Comparison of ENCODE assay signal across 26 cellular contexts in the genomic region with DNA sequence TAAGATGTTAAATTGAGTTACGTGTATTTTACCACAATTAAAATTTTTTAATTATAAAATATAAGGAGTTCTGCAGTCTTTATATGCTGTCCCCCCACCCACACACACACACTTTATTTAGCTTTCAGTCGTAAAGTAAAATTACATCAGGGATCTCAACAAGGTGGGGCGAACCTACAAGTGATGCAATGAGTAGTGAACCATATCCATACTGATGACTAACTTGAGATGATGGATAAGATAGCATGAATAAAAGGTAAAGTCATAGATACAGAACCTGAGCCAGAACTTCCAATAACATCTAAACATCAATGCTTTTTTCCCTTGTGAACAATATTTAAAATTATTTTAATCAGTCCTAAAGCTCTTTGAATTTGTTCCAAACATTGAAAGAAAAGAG.
"Had no signal": no experiment of that assay in that cellular context is flagged by ENCODE, and none has a peak within 500 bp of the region (broad histone marks: within the 10 kb centered on the region; RNA-seq: fewer than 3 reads in every experiment).

No MANE protein-coding gene starts in this region.

- DNase-seq: activated CD4-positive, alpha-beta memory T cell treated with anti-CD3 and anti-CD28 coated beads, Interleukin-2, amount 10 ng/mL, durations not matched to agents 7 days and 5 days; activated CD4-positive, alpha-beta T cell treated with anti-CD3 and anti-CD28 coated beads for 36 hours; activated CD4-positive, alpha-beta T cell treated with anti-CD3 and anti-CD28 coated beads, Interleukin-2, amount 50 U/mL, for 1 hour; activated T-cell treated with anti-CD3 and anti-CD28 coated beads for 4 hours; amygdala; caudate nucleus; MG63; MV-4-11; NCI-H1092 treated with DMSO at 0.1 percent for 48 hours; NCI-H1417 treated with DMSO at 0.1 percent for 48 hours; NCI-H1694; NCI-H2029; NCI-H2107; NCI-H2171 treated with DMSO at 0.1 percent for 48 hours; NCI-H345; NCI-H510A; NCI-H526 treated with DMSO at 0.1 percent for 48 hours; NCI-H82; SIG-M5; T-helper 17 cell; T-helper 9 cell had no signal

- H3K4me1 Mint-ChIP-seq: activated CD4-positive, alpha-beta memory T cell treated with anti-CD3 and anti-CD28 coated beads, Interleukin-2, amount 10 ng/mL, durations not matched to agents 7 days and 5 days; activated CD4-positive, alpha-beta T cell treated with anti-CD3 and anti-CD28 coated beads for 36 hours; brain; WTC11 had no signal

- H3K27ac ChIP-seq: KMS-11 had no signal

- H3K27me3 Mint-ChIP-seq: activated CD4-positive, alpha-beta memory T cell treated with anti-CD3 and anti-CD28 coated beads, Interleukin-2, amount 10 ng/mL, durations not matched to agents 7 days and 5 days; activated CD4-positive, alpha-beta T cell treated with anti-CD3 and anti-CD28 coated beads for 36 hours; activated naive CD4-positive, alpha-beta T cell treated with anti-CD3 and anti-CD28 coated beads, Interleukin-2, amount 50 U/mL, for 24 hours; brain; T-helper 17 cell had no signal

- H3K27ac Mint-ChIP-seq: activated CD4-positive, alpha-beta memory T cell treated with anti-CD3 and anti-CD28 coated beads, Interleukin-2, amount 10 ng/mL, durations not matched to agents 7 days and 5 days; activated CD4-positive, alpha-beta T cell treated with anti-CD3 and anti-CD28 coated beads for 36 hours; activated naive CD4-positive, alpha-beta T cell treated with anti-CD3 and anti-CD28 coated beads, Interleukin-2, amount 50 U/mL, for 24 hours; brain; WTC11 had no signal

- H3K4me3 Mint-ChIP-seq: activated CD4-positive, alpha-beta memory T cell treated with anti-CD3 and anti-CD28 coated beads, Interleukin-2, amount 10 ng/mL, durations not matched to agents 7 days and 5 days; activated CD4-positive, alpha-beta T cell treated with anti-CD3 and anti-CD28 coated beads for 36 hours; activated naive CD4-positive, alpha-beta T cell treated with anti-CD3 and anti-CD28 coated beads, Interleukin-2, amount 50 U/mL, for 24 hours; brain; T-helper 17 cell; WTC11 had no signal

- ATAC-seq: activated CD4-positive, alpha-beta T cell treated with anti-CD3 and anti-CD28 coated beads for 36 hours; Panc1; T-helper 17 cell; WTC11 had no signal

- H3K9me3 Mint-ChIP-seq: activated CD4-positive, alpha-beta memory T cell treated with anti-CD3 and anti-CD28 coated beads, Interleukin-2, amount 10 ng/mL, durations not matched to agents 7 days and 5 days; activated naive CD4-positive, alpha-beta T cell treated with anti-CD3 and anti-CD28 coated beads, Interleukin-2, amount 50 U/mL, for 24 hours had no signal
